ENCODE assay signal across 14 cellular contexts in the genomic region with DNA sequence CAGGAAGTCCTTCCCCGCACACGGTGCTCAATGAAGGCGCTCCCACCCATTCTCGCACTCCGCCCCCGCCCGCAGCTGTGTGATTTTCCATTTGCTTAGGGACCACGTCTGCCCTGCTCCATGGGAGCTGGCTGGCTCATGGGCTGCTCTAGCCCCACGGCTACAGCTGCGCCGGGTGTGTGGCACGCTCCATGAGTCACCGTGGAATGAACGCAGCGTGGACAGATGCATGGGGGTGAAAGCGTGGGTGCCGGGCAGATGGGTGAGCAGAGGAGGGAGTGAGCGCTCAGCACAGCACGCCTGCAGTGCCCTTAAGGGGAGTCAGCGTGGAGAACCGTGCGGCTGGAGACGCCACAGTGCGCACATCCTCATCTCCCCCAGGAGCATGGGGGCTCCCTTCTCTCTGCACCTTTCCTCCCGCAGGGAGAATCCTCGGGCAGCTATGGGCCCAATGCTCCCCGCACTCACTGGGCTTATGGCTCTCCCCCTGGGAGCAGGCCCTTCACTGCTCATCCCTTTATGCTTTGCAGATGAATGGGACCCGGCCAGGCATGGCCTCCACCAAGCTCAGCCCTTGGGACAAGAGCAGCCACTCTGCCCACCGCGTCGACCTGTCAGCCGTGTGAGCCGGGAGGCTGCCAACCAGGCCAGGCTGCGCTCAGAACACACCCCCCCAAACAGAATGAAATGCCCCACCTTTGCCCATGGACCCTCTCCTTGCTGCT.
DNase-seq lines count a peak whose midpoint lies in the region; ATAC-seq and TF ChIP-seq lines count a peak whose summit lies in the region.
"Had no signal": no experiment of that assay in that cellular context is flagged by ENCODE, and none has a peak within 500 bp of the region (broad histone marks: within the 10 kb centered on the region; RNA-seq: fewer than 3 reads in every experiment).

No MANE protein-coding gene starts in this region.

- no peak overlapping the region for H3K9ac ChIP-seq in BLaER1

- 85 to 91% (median 88%) methylated on average over 27 to 34 of the region's 34 CpGs for WGBS in spleen, 5 donors

- no peak for ATAC-seq in HG03439 (IDR thresholded peaks at IDR 0.05; ENCODE audit: unreplicated experiment)
- ATAC-seq: HepG2 had no signal

- H3K36me3 ChIP-seq in BLaER1, result peaks cover 18% of the 10 kb centered on the region; the same call in 1 of the 2 replicates
- H3K36me3 ChIP-seq in spleen, result no peaks in the 10 kb centered on the region
- H3K36me3 ChIP-seq in breast epithelium, result no peaks in the 10 kb centered on the region
- H3K36me3 ChIP-seq: Peyer's patch had no signal

- H3K27me3 ChIP-seq in BLaER1, result no peaks in the 10 kb centered on the region
- H3K27me3 ChIP-seq in spleen (replicated peaks in 1 of 7), result peaks cover 0 to 5% (median 0%) of the 10 kb centered on the region in 7 donors
- peaks cover 0 to 8% of the 10 kb centered on the region in 2 donors for H3K27me3 ChIP-seq in breast epithelium
- H3K27me3 ChIP-seq: Peyer's patch had no signal

- H3K27ac Mint-ChIP-seq in brain (peak overlapping the region in 3 of 5 experiments; percentile 14 to 78 (median 29)), nephron progenitor cell (peak overlapping the region; percentile 42)
- H3K27ac Mint-ChIP-seq in activated T-helper 2 cell treated with anti-CD3 and anti-CD28 coated beads, Interferon-gamma antibody, Interleukin-2, Interleukin-4, amounts not matched to agents 10 μg/mL and 5 μg/mL and 100 μg/mL, durations not matched to agents 14 hours and 24 hours and 36 hours, result no peak overlapping the region
- H3K27ac Mint-ChIP-seq: HFFc6 had no signal

- TF ChIP-seq POLR2A in spleen (IDR thresholded peaks at IDR 0.05) (no peak), breast epithelium (IDR thresholded peaks at IDR 0.05) (no peak)

- peak overlapping the region; percentile 37 for H3K4me2 ChIP-seq in BLaER1

- TF ChIP-seq CTCF in brain (conservative IDR thresholded peaks at IDR 0.05) (no peak), nephron progenitor cell (IDR thresholded peaks at IDR 0.05) (no peak), spleen (IDR thresholded peaks at IDR 0.05 in 8 of 11, conservative IDR thresholded peaks at IDR 0.05 in 3 of 11) (no peak), breast epithelium (IDR thresholded peaks at IDR 0.05) (no peak)

- H3K4me3 ChIP-seq in BLaER1 (no peak overlapping the region), spleen (no peak overlapping the region), breast epithelium (peak overlapping the region in 1 of 3 donors; percentile 15)
- H3K4me3 ChIP-seq: A549, Peyer's patch had no signal

- DNase-seq in nephron progenitor cell (no peak), spleen (peak; percentile 63), breast epithelium (ENCODE audit: low spot score in 2 of 2) (no peak)
- DNase-seq in activated T-helper 2 cell treated with anti-CD3 and anti-CD28 coated beads, Interferon-gamma antibody, Interleukin-2, Interleukin-4, amounts not matched to agents 10 μg/mL and 5 μg/mL and 100 μg/mL, durations not matched to agents 14 hours and 24 hours and 36 hours (ENCODE audit: low spot score), result no peak
- DNase-seq: HFFc6, KG1, NCI-H1694 treated with DMSO at 0.1 percent for 48 hours, Peyer's patch had no signal

- H3K27ac ChIP-seq in BLaER1, result no peak overlapping the region
- H3K27ac ChIP-seq in spleen, result no peak overlapping the region
- peak overlapping the region in 1 of 2 donors; percentile 32 for H3K27ac ChIP-seq in breast epithelium
- H3K27ac ChIP-seq: C4-2B, Peyer's patch had no signal

- peaks cover 68% of the 10 kb centered on the region for H3K4me1 Mint-ChIP-seq in brain
- peaks cover 54% of the 10 kb centered on the region for H3K4me1 Mint-ChIP-seq in nephron progenitor cell
- H3K4me1 Mint-ChIP-seq in activated T-helper 2 cell treated with anti-CD3 and anti-CD28 coated beads, Interferon-gamma antibody, Interleukin-2, Interleukin-4, amounts not matched to agents 10 μg/mL and 5 μg/mL and 100 μg/mL, durations not matched to agents 14 hours and 24 hours and 36 hours (ENCODE audit: low read depth), result no peaks in the 10 kb centered on the region

- H3K9me3 ChIP-seq in BLaER1 (no peaks in the 10 kb centered on the region), spleen (no peaks in the 10 kb centered on the region), breast epithelium (no peaks in the 10 kb centered on the region)
- H3K9me3 ChIP-seq: A549, Peyer's patch had no signal

- no peaks in the 10 kb centered on the region for H3K9me3 Mint-ChIP-seq in brain
- H3K9me3 Mint-ChIP-seq in nephron progenitor cell, result no peaks in the 10 kb centered on the region
- H3K9me3 Mint-ChIP-seq in activated T-helper 2 cell treated with anti-CD3 and anti-CD28 coated beads, Interferon-gamma antibody, Interleukin-2, Interleukin-4, amounts not matched to agents 10 μg/mL and 5 μg/mL and 100 μg/mL, durations not matched to agents 14 hours and 24 hours and 36 hours, result no peaks in the 10 kb centered on the region

- H3K4me1 ChIP-seq in BLaER1 (peaks cover 39% of the 10 kb centered on the region), spleen (peaks cover 0 to 6% (median 0%) of the 10 kb centered on the region in 6 donors), breast epithelium (no peaks in the 10 kb centered on the region)
- H3K4me1 ChIP-seq: Peyer's patch had no signal

- H3K36me3 Mint-ChIP-seq in brain, result no peaks in the 10 kb centered on the region
- H3K36me3 Mint-ChIP-seq in nephron progenitor cell (ENCODE audit: low read depth), result no peaks in the 10 kb centered on the region
- no peaks in the 10 kb centered on the region for H3K36me3 Mint-ChIP-seq in activated T-helper 2 cell treated with anti-CD3 and anti-CD28 coated beads, Interferon-gamma antibody, Interleukin-2, Interleukin-4, amounts not matched to agents 10 μg/mL and 5 μg/mL and 100 μg/mL, durations not matched to agents 14 hours and 24 hours and 36 hours (ENCODE audit: low read depth)

- H4K20me1 ChIP-seq in BLaER1, result no peaks in the 10 kb centered on the region

- H3K27me3 Mint-ChIP-seq in brain (no peaks in the 10 kb centered on the region), nephron progenitor cell (ENCODE audit: low read depth, poor library complexity) (peaks cover 9% of the 10 kb centered on the region)
- H3K27me3 Mint-ChIP-seq in activated T-helper 2 cell treated with anti-CD3 and anti-CD28 coated beads, Interferon-gamma antibody, Interleukin-2, Interleukin-4, amounts not matched to agents 10 μg/mL and 5 μg/mL and 100 μg/mL, durations not matched to agents 14 hours and 24 hours and 36 hours (ENCODE audit: low read depth), result peaks cover 2% of the 10 kb centered on the region

- intact Hi-C loops in spleen (cut with DNase I; ENCODE audit: low total_unique reads) (no loop called here), breast epithelium (cut with DNase I; ENCODE audit: low total_unique reads) (loop anchor here (1.0 kb wide), 1 partner anchor 46 kb away; no protein-coding TSS in a partner anchor)
- intact Hi-C loops in activated T-helper 2 cell treated with anti-CD3 and anti-CD28 coated beads, Interferon-gamma antibody, Interleukin-2, Interleukin-4, amounts not matched to agents 10 μg/mL and 5 μg/mL and 100 μg/mL, durations not matched to agents 14 hours and 24 hours and 36 hours (cut with micrococcal nuclease), result no loop called here

- H3K4me3 Mint-ChIP-seq in brain, result no peak overlapping the region
- no peak overlapping the region for H3K4me3 Mint-ChIP-seq in nephron progenitor cell
- H3K4me3 Mint-ChIP-seq in activated T-helper 2 cell treated with anti-CD3 and anti-CD28 coated beads, Interferon-gamma antibody, Interleukin-2, Interleukin-4, amounts not matched to agents 10 μg/mL and 5 μg/mL and 100 μg/mL, durations not matched to agents 14 hours and 24 hours and 36 hours (ENCODE audit: low read depth), result no peak overlapping the region
- H3K4me3 Mint-ChIP-seq: HFFc6 had no signal
